1 cellular context compared by ENCODE assay signal in the genomic region with DNA sequence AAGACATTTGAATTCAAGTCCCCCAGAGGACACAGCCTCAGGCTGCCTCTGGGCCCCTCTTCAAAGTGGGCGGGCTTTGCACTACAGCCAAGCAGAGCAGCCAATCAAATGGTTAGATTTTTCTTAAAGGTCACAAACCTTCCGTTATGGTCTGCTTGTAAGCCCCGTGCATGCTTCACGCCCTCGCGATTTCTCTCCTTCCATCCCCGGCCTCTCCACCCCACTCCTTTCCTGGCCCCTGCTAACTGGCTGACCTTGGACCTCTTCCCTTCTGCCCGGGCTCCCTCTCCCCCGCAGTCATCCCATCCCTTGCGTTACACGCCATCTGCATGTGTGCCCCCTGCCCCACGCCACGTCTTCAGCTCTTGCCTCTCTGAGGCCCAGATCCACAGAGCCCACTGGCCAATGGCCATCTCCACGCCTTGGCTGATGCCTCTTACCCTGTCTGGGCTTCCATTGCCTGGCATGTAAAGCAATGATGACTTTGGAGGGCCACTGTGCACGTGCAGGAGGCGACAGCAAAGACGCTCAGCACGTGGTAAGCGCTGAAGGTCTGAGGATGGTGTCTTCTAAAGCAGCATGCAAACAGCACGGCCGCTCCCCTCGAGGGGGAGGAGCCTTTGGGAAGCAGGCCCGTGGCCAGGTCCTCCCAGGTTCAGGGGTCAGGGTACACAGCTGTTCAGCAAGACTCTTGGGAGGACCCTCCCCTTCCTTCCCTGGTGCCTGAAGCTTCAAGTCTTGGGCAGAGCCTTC.
TF ChIP-seq lines count a peak whose summit lies in the region.

No MANE protein-coding gene starts in this region.

TF ChIP-seq in HepG2, 621 proteins besides CTCF, POLR2A, EP300 and RAD21 (continued from another document and continues in another):
- TF ChIP-seq, protein P1, sequence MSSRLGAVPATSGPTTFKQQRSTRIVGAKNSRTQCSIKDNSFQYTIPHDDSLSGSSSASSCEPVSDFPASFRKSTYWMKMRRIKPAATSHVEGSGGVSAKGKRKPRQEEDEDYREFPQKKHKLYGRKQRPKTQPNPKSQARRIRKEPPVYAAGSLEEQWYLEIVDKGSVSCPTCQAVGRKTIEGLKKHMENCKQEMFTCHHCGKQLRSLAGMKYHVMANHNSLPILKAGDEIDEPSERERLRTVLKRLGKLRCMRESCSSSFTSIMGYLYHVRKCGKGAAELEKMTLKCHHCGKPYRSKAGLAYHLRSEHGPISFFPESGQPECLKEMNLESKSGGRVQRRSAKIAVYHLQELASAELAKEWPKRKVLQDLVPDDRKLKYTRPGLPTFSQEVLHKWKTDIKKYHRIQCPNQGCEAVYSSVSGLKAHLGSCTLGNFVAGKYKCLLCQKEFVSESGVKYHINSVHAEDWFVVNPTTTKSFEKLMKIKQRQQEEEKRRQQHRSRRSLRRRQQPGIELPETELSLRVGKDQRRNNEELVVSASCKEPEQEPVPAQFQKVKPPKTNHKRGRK (CRISPR knock-in tag; IDR thresholded peaks at IDR 0.05), result 0 out of 2 replicates have a peak, but pooled peaks have one; percentile 72
- TF ChIP-seq, protein P2, sequence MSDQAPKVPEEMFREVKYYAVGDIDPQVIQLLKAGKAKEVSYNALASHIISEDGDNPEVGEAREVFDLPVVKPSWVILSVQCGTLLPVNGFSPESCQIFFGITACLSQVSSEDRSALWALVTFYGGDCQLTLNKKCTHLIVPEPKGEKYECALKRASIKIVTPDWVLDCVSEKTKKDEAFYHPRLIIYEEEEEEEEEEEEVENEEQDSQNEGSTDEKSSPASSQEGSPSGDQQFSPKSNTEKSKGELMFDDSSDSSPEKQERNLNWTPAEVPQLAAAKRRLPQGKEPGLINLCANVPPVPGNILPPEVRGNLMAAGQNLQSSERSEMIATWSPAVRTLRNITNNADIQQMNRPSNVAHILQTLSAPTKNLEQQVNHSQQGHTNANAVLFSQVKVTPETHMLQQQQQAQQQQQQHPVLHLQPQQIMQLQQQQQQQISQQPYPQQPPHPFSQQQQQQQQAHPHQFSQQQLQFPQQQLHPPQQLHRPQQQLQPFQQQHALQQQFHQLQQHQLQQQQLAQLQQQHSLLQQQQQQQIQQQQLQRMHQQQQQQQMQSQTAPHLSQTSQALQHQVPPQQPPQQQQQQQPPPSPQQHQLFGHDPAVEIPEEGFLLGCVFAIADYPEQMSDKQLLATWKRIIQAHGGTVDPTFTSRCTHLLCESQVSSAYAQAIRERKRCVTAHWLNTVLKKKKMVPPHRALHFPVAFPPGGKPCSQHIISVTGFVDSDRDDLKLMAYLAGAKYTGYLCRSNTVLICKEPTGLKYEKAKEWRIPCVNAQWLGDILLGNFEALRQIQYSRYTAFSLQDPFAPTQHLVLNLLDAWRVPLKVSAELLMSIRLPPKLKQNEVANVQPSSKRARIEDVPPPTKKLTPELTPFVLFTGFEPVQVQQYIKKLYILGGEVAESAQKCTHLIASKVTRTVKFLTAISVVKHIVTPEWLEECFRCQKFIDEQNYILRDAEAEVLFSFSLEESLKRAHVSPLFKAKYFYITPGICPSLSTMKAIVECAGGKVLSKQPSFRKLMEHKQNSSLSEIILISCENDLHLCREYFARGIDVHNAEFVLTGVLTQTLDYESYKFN (CRISPR knock-in tag; conservative IDR thresholded peaks at IDR 0.05), result peak; percentile 67
- TF ChIP-seq ESRRA (CRISPR knock-in tag; IDR thresholded peaks at IDR 0.05; ENCODE audit: low read depth) (peak; percentile 70), THAP9 (CRISPR knock-in tag; IDR thresholded peaks at IDR 0.05; ENCODE audit: borderline replicate concordance) (peak; percentile 86; the same call in 1 of the 2 replicates), ZSCAN21 (CRISPR knock-in tag; IDR thresholded peaks at IDR 0.05; ENCODE audit: borderline replicate concordance) (peak; percentile 65; the same call in 1 of the 2 replicates), HNRNPLL (IDR thresholded peaks at IDR 0.05; ENCODE audit: low read depth, low read length, poor library complexity, severe bottlenecking) (peak; percentile 16), KDM5B (CRISPR knock-in tag; IDR thresholded peaks at IDR 0.05; ENCODE audit: borderline replicate concordance) (peak; percentile 44; the same call in 1 of the 2 replicates), NRL (CRISPR knock-in tag; IDR thresholded peaks at IDR 0.05; ENCODE audit: borderline replicate concordance) (peak; percentile 86), SAP130 (CRISPR knock-in tag; IDR thresholded peaks at IDR 0.05; ENCODE audit: low read depth) (no peak; the same call in 1 of the 2 replicates), ZNF281 (CRISPR knock-in tag; IDR thresholded peaks at IDR 0.05; ENCODE audit: borderline replicate concordance) (peak; percentile 29; the same call in 1 of the 2 replicates), ZNF331 (CRISPR knock-in tag; IDR thresholded peaks at IDR 0.05) (no peak), ZNF263 (CRISPR knock-in tag; IDR thresholded peaks at IDR 0.05) (peak; percentile 11; the same call in 1 of the 2 replicates), FOXC1 (CRISPR knock-in tag; IDR thresholded peaks at IDR 0.05; ENCODE audit: borderline replicate concordance) (peak; percentile 96), ZBTB38 (CRISPR knock-in tag; IDR thresholded peaks at IDR 0.05) (peak; percentile 65), GABPB1 (CRISPR knock-in tag; IDR thresholded peaks at IDR 0.05) (peak; percentile 39; the same call in 1 of the 2 replicates), BRCA1 (CRISPR knock-in tag; IDR thresholded peaks at IDR 0.05) (no peak), ZNF747 (CRISPR knock-in tag; IDR thresholded peaks at IDR 0.05; ENCODE audit: borderline replicate concordance) (0 out of 2 replicates have a peak, but pooled peaks have one; percentile 50), MTERF4 (CRISPR knock-in tag; IDR thresholded peaks at IDR 0.05) (peak; percentile 24; the same call in 1 of the 2 replicates), ZNF790 (CRISPR knock-in tag; IDR thresholded peaks at IDR 0.05; ENCODE audit: borderline replicate concordance) (no peak), MEIS2 (CRISPR knock-in tag; IDR thresholded peaks at IDR 0.05) (no peak), ZBTB39 (CRISPR knock-in tag; IDR thresholded peaks at IDR 0.05) (peak; percentile 87), PHF20 (CRISPR knock-in tag; IDR thresholded peaks at IDR 0.05) (0 out of 2 replicates have a peak, but pooled peaks have one; percentile 22)
- TF ChIP-seq, protein P3, sequence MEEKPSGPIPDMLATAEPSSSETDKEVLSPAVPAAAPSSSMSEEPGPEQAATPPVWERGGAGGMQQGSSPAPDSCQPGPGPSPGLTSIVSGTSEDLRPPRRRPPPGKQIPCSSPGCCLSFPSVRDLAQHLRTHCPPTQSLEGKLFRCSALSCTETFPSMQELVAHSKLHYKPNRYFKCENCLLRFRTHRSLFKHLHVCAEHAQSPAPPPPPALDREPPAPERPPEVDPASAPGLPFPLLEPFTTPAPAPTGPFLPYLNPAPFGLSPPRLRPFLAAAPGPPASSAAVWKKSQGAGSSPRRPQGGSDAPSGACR (CRISPR knock-in tag; IDR thresholded peaks at IDR 0.05), result peak; percentile 53; the same call in 1 of the 2 replicates
- TF ChIP-seq, protein P4, sequence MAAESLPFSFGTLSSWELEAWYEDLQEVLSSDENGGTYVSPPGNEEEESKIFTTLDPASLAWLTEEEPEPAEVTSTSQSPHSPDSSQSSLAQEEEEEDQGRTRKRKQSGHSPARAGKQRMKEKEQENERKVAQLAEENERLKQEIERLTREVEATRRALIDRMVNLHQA (CRISPR knock-in tag; IDR thresholded peaks at IDR 0.05), result no peak
- TF ChIP-seq, protein P5, sequence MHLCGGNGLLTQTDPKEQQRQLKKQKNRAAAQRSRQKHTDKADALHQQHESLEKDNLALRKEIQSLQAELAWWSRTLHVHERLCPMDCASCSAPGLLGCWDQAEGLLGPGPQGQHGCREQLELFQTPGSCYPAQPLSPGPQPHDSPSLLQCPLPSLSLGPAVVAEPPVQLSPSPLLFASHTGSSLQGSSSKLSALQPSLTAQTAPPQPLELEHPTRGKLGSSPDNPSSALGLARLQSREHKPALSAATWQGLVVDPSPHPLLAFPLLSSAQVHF (CRISPR knock-in tag; IDR thresholded peaks at IDR 0.05), result peak; percentile 83; the same call in 1 of the 2 replicates
- TF ChIP-seq, protein P6, sequence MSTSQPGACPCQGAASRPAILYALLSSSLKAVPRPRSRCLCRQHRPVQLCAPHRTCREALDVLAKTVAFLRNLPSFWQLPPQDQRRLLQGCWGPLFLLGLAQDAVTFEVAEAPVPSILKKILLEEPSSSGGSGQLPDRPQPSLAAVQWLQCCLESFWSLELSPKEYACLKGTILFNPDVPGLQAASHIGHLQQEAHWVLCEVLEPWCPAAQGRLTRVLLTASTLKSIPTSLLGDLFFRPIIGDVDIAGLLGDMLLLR (CRISPR knock-in tag; IDR thresholded peaks at IDR 0.05), result peak; percentile 81
- TF ChIP-seq, protein P7, sequence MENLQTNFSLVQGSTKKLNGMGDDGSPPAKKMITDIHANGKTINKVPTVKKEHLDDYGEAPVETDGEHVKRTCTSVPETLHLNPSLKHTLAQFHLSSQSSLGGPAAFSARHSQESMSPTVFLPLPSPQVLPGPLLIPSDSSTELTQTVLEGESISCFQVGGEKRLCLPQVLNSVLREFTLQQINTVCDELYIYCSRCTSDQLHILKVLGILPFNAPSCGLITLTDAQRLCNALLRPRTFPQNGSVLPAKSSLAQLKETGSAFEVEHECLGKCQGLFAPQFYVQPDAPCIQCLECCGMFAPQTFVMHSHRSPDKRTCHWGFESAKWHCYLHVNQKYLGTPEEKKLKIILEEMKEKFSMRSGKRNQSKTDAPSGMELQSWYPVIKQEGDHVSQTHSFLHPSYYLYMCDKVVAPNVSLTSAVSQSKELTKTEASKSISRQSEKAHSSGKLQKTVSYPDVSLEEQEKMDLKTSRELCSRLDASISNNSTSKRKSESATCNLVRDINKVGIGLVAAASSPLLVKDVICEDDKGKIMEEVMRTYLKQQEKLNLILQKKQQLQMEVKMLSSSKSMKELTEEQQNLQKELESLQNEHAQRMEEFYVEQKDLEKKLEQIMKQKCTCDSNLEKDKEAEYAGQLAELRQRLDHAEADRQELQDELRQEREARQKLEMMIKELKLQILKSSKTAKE (CRISPR knock-in tag; IDR thresholded peaks at IDR 0.05; ENCODE audit: borderline replicate concordance), result peak; percentile 68
